In genomic region chr5:87156631-87157030, GRCh38 we compare ENCODE assay signal across 22 cellular contexts.
DNase-seq lines count a peak whose midpoint lies in the region; ATAC-seq, FAIRE-seq and TF ChIP-seq lines count a peak whose summit lies in the region.
"Had no signal": no experiment of that assay in that cellular context is flagged by ENCODE, and none has a peak within 500 bp of the region (broad histone marks: within the 10 kb centered on the region; RNA-seq: fewer than 3 reads in every experiment).

No MANE protein-coding gene starts in this region.

- FAIRE-seq in astrocyte (lab: Jason Lieb, UNC), result no peak
- FAIRE-seq: GM12892, HTR-8/SVneo had no signal

- no peak for TF ChIP-seq POLR2A in prostate gland (IDR thresholded peaks at IDR 0.05)

- H3K4me3 ChIP-seq in astrocyte (ENCODE audit: insufficient read depth, low read depth, low read length) (no peak overlapping the region), prostate gland (no peak overlapping the region)
- H3K4me3 ChIP-seq: BLaER1, SJSA1 had no signal

- no peak for ATAC-seq in GM18511 (IDR thresholded peaks at IDR 0.05; ENCODE audit: unreplicated experiment)
- no peak for ATAC-seq in GM18502 (IDR thresholded peaks at IDR 0.05; ENCODE audit: poor library complexity, unreplicated experiment)

- intact Hi-C loops in Calu3 (cut with micrococcal nuclease; ENCODE audit: unreplicated experiment) (no loop called here), prostate gland (cut with DNase I) (no loop called here)

- no peaks in the 10 kb centered on the region for H3K27me3 ChIP-seq in astrocyte (ENCODE audit: insufficient read depth, low read length)
- H3K27me3 ChIP-seq in prostate gland (replicated peaks; ENCODE audit: insufficient read depth), result no peaks in the 10 kb centered on the region
- H3K27me3 ChIP-seq: BLaER1, SJSA1 had no signal

- H3K9me3 Mint-ChIP-seq in Calu3 (ENCODE audit: low read depth, unreplicated experiment), result peaks cover 10% of the 10 kb centered on the region
- peaks cover 2% of the 10 kb centered on the region for H3K9me3 Mint-ChIP-seq in astrocyte (ENCODE audit: unreplicated experiment)
- H3K9me3 Mint-ChIP-seq: CD4-positive, alpha-beta memory T cell had no signal

- DNase-seq in Calu3 (peak; percentile 22), LHCN-M2 (ENCODE audit: low read depth) (peak; percentile 71), astrocyte (ENCODE audit: low read depth) (peak; percentile 26), iris pigment epithelial cell (ENCODE audit: low read depth) (peak; percentile 55), prostate gland (ENCODE audit: low spot score) (no peak), NOMO-1 (lab: John Stamatoyannopoulos, UW; ENCODE audit: unreplicated experiment in 2 of 2) (no peak)
- DNase-seq: CD4-positive, alpha-beta memory T cell; H7; IMR-90; NCI-H1092 treated with DMSO at 0.1 percent for 48 hours; NCI-H146; NCI-H2081; NCI-H2171 treated with DMSO at 0.1 percent for 48 hours; NCI-H510A treated with DMSO at 0.1 percent for 48 hours; NCI-H774; SW 1271 had no signal

- no TSS peak for BruUV-seq in Calu3 (replicated peaks; lab: Mats Ljungman, UMichigan)

- H3K79me2 ChIP-seq in astrocyte (ENCODE audit: insufficient read depth, low read length), result no peaks in the 10 kb centered on the region

- CTCF ChIA-PET in Calu3 (lab: Charles Lee), result interaction anchor here (0.8 to 1.2 kb wide), 2 partner anchors 26 to 87 kb away, joined by 3 to 4 read pairs; no protein-coding TSS in a partner anchor

- 65% methylated on average over 2 of the region's 2 CpGs for WGBS in prostate gland

- H3K9ac ChIP-seq in astrocyte (ENCODE audit: low read length), result no peak overlapping the region
- H3K9ac ChIP-seq: BLaER1 had no signal

- no peaks in the 10 kb centered on the region for H3K27me3 Mint-ChIP-seq in Calu3 (ENCODE audit: unreplicated experiment)
- no peaks in the 10 kb centered on the region for H3K27me3 Mint-ChIP-seq in astrocyte (ENCODE audit: low read depth, unreplicated experiment)
- H3K27me3 Mint-ChIP-seq: CD4-positive, alpha-beta memory T cell had no signal

- H3K9me3 ChIP-seq in astrocyte (ENCODE audit: insufficient read depth, low read depth, low read length) (no peaks in the 10 kb centered on the region), prostate gland (no peaks in the 10 kb centered on the region)
- H3K9me3 ChIP-seq: BLaER1, SJSA1 had no signal

- H3K27ac Mint-ChIP-seq in Calu3 (ENCODE audit: unreplicated experiment) (no peak overlapping the region), astrocyte (ENCODE audit: unreplicated experiment) (no peak overlapping the region)
- H3K27ac Mint-ChIP-seq: CD4-positive, alpha-beta memory T cell had no signal

- H2AFZ ChIP-seq in astrocyte (ENCODE audit: low read depth, low read length), result no peak overlapping the region

- H3K4me3 Mint-ChIP-seq in Calu3 (ENCODE audit: low read depth, unreplicated experiment) (no peak overlapping the region), astrocyte (ENCODE audit: unreplicated experiment) (no peak overlapping the region)
- H3K4me3 Mint-ChIP-seq: CD4-positive, alpha-beta memory T cell had no signal

- H3K36me3 Mint-ChIP-seq in Calu3 (ENCODE audit: insufficient read depth, unreplicated experiment) (peaks cover 6% of the 10 kb centered on the region), astrocyte (ENCODE audit: low read depth, unreplicated experiment) (no peaks in the 10 kb centered on the region)
- H3K36me3 Mint-ChIP-seq: CD4-positive, alpha-beta memory T cell had no signal

- peaks cover 13% of the 10 kb centered on the region for H3K4me1 ChIP-seq in astrocyte (ENCODE audit: insufficient read depth, low read length)
- H3K4me1 ChIP-seq in prostate gland (replicated peaks), result no peaks in the 10 kb centered on the region
- H3K4me1 ChIP-seq: BLaER1 had no signal

- H3K36me3 ChIP-seq in astrocyte (ENCODE audit: insufficient read depth, low read length), result no peaks in the 10 kb centered on the region
- H3K36me3 ChIP-seq in prostate gland, result no peaks in the 10 kb centered on the region
- H3K36me3 ChIP-seq: BLaER1, SJSA1 had no signal

- no peaks in the 10 kb centered on the region for H4K20me1 ChIP-seq in astrocyte (ENCODE audit: insufficient read depth, low read length)
- H4K20me1 ChIP-seq: BLaER1 had no signal

- peaks cover 38% of the 10 kb centered on the region for H3K4me1 Mint-ChIP-seq in Calu3 (ENCODE audit: low read depth, unreplicated experiment)
- peaks cover 19% of the 10 kb centered on the region for H3K4me1 Mint-ChIP-seq in astrocyte (ENCODE audit: low read depth, unreplicated experiment)

- no peak for TF ChIP-seq CTCF in Calu3 (IDR thresholded peaks at IDR 0.05; ENCODE audit: unreplicated experiment)
- no peak for TF ChIP-seq CTCF in astrocyte (IDR thresholded peaks at IDR 0.05; ENCODE audit: insufficient read depth, low read depth, low read length)
- no peak for TF ChIP-seq CTCF in prostate gland (IDR thresholded peaks at IDR 0.05)

- H3K4me2 ChIP-seq in astrocyte (ENCODE audit: low read length), result no peak overlapping the region
- H3K4me2 ChIP-seq: BLaER1 had no signal

- no peak overlapping the region for H3K27ac ChIP-seq in astrocyte (ENCODE audit: low read depth, low read length)
- no peak overlapping the region for H3K27ac ChIP-seq in prostate gland
- H3K27ac ChIP-seq: BLaER1, SJSA1 had no signal

Comparison
In these comparisons a context has a peak if more than half of its experiments do, and no peak if none do; other contexts are left out.
1. DNase-seq: peak in Calu3 (single experiment), LHCN-M2 (single experiment), astrocyte (single experiment) and iris pigment epithelial cell (single experiment); none in prostate gland (single experiment) and NOMO-1 (0 of 2).